ENCODE assay signal across 12 cellular contexts in the genomic region with DNA sequence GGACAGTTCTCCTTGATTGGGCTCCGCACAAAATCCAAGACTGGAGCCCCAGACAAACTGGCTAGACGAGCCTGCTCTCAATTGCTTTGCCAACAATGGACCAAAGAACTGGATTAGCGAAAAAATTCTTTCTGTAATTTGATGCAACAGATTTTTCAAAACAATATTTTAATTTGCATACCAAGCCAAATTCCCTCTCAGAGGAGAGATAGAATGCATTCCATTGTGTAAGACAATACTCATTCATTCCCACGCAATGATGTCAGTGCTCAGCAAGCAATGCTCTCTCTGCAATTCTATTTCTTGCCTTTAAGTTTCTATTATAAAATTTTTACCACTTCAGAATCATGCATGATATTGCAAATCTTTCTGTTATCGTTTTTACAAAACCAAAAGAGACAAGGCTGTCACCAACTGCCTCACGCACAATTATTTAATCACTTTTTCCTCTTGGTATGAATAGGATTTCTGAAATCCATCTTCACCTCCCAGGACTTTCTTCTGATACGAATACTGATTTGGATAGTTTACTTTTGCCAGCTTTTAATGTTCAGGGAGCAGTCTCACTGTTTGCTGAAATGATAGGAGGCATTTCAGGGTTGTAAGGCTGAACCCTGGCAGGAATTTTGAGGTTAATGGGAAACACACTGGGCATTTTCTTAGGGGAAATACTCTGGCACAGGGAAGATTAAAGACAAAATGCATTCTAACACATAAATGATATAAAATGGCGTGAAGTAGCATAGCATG. TPM values are rescaled to one million over a fixed set of nuclear protein-coding genes. Genes with fewer than 3 reads are reported as not detected.
DNase-seq lines count a peak whose midpoint lies in the region; ATAC-seq and TF ChIP-seq lines count a peak whose summit lies in the region.
"Had no signal": no experiment of that assay in that cellular context is flagged by ENCODE, and none has a peak within 500 bp of the region (broad histone marks: within the 10 kb centered on the region; RNA-seq: fewer than 3 reads in every experiment).

No MANE protein-coding gene starts in this region.

- H3K9ac ChIP-seq in mesendoderm (ENCODE audit: low read length), result no peak overlapping the region

- WGBS in mesendoderm (ENCODE audit: extremely low coverage, insufficient coverage, low lambda C conversion rate), result no CpG with 5 or more reads among the region's 8 CpGs

- no peak overlapping the region for H2BK5ac ChIP-seq in mesendoderm (ENCODE audit: low read length)

- H2BK120ac ChIP-seq in mesendoderm (ENCODE audit: low read depth, low read length), result no peak overlapping the region

- H3K27me3 ChIP-seq in mesendoderm (ENCODE audit: insufficient read depth, low read length, poor library complexity), result no peaks in the 10 kb centered on the region

- H3K4me3 ChIP-seq in choroid plexus epithelial cell (ENCODE audit: low read depth, low read length), result no peak overlapping the region
- no peak overlapping the region for H3K4me3 ChIP-seq in mesendoderm (ENCODE audit: low read length)

- H3K56ac ChIP-seq in mesendoderm (ENCODE audit: low read length), result no peak overlapping the region

- no peaks in the 10 kb centered on the region for H3K79me1 ChIP-seq in mesendoderm (ENCODE audit: low read length)

- H3K23ac ChIP-seq in mesendoderm (ENCODE audit: low read length), result no peak overlapping the region

- H4K5ac ChIP-seq in mesendoderm (ENCODE audit: low read length), result no peak overlapping the region

- no peak overlapping the region for H3K4ac ChIP-seq in mesendoderm (ENCODE audit: low read depth, low read length)

- H2AK5ac ChIP-seq in mesendoderm (ENCODE audit: low read length), result no peak overlapping the region

- no peaks in the 10 kb centered on the region for H3K79me2 ChIP-seq in mesendoderm (ENCODE audit: control insufficient read depth, insufficient read depth, low read length)

- H2BK15ac ChIP-seq in mesendoderm (replicated peaks; ENCODE audit: low read depth), result no peak overlapping the region

- H4K8ac ChIP-seq in mesendoderm (ENCODE audit: low read depth, low read length), result no peak overlapping the region

- no peak overlapping the region for H3K27ac ChIP-seq in mesendoderm (ENCODE audit: low read depth, low read length)

- no peak overlapping the region for H3K18ac ChIP-seq in mesendoderm (ENCODE audit: low read length)

- no peak for TF ChIP-seq CTCF in choroid plexus epithelial cell (conservative IDR thresholded peaks at IDR 0.05; ENCODE audit: low read depth, low read length)

- no peaks in the 10 kb centered on the region for H3K4me1 ChIP-seq in mesendoderm (ENCODE audit: control insufficient read depth, low read depth, low read length)

- ATAC-seq in HG03175 (IDR thresholded peaks at IDR 0.05; ENCODE audit: unreplicated experiment) (no peak), GM21390 (IDR thresholded peaks at IDR 0.05; ENCODE audit: unreplicated experiment) (no peak), GM19023 (IDR thresholded peaks at IDR 0.05; ENCODE audit: unreplicated experiment) (no peak)
- ATAC-seq: stimulated activated naive CD8-positive, alpha-beta T cell treated with anti-CD3 and anti-CD28 coated beads, Interleukin-15, Interleukin-2, amounts not matched to agents 100 U/mL and 50 U/mL, for 24 hours had no signal

- H3K36me3 ChIP-seq in mesendoderm (ENCODE audit: control insufficient read depth, insufficient read depth, low read length), result no peaks in the 10 kb centered on the region

- DNase-seq in AG08395 (ENCODE audit: low spot score) (peak; percentile 65), LHCN-M2 (ENCODE audit: low read depth) (peak; percentile 75), choroid plexus epithelial cell (ENCODE audit: low read depth) (peak; percentile 78), mesendoderm (peak; percentile 16), GOT3 (lab: John Stamatoyannopoulos, UW) (no peak)
- DNase-seq: activated B cell treated with CpG ODN at 0.5 μM for 24 hours; activated naive CD4-positive, alpha-beta T cell treated with Interleukin-2 at 50 U/mL for 16 hours; stimulated activated CD4-positive, alpha-beta T cell treated with anti-CD3 and anti-CD28 coated beads, Interleukin-15, amount 100 ng/mL, for 24 hours; stimulated activated naive CD8-positive, alpha-beta T cell treated with anti-CD3 and anti-CD28 coated beads, Interleukin-15, Interleukin-2, amounts not matched to agents 100 U/mL and 50 U/mL, for 24 hours had no signal

- H3K4me2 ChIP-seq in mesendoderm (ENCODE audit: low read length), result no peak overlapping the region

RNA-seq across cellular contexts. Expression of gene HCCS, which starts 46.1 kb away (rescaled TPM):
- 20.0 and 23.1 TPM in 2 replicates for total RNA-seq in LHCN-M2 (2014; rRNA removed)
- polyA plus RNA-seq in LHCN-M2 (2012), result 39.2 TPM
- 43.3 TPM for polyA plus RNA-seq in mesendoderm (2013, experiment 1 of 2)
- 42.3 TPM for polyA plus RNA-seq in mesendoderm (2013, experiment 2 of 2)
